In genomic region chr15:45670511-45670910, GRCh38 we compare ENCODE assay signal across 28 cellular contexts. TPM values are rescaled to one million over a fixed set of nuclear protein-coding genes. Genes with fewer than 3 reads are reported as not detected.
DNase-seq lines count a peak whose midpoint lies in the region; ATAC-seq and TF ChIP-seq lines count a peak whose summit lies in the region.
"Had no signal": no experiment of that assay in that cellular context is flagged by ENCODE, and none has a peak within 500 bp of the region (broad histone marks: within the 10 kb centered on the region; RNA-seq: fewer than 3 reads in every experiment).

No MANE protein-coding gene starts in this region.

- H3K9ac ChIP-seq in adipocyte (ENCODE audit: low read length) (peak overlapping the region; percentile 49), smooth muscle cell (ENCODE audit: low read depth) (no peak overlapping the region)

- DNase-seq in GM03348 (ENCODE audit: low spot score) (peak; percentile 22), adipocyte (ENCODE audit: low read depth) (peak; percentile 37), fibroblast of the aortic adventitia (ENCODE audit: low read depth) (peak; percentile 2), smooth muscle cell (lab: John Stamatoyannopoulos, UW; ENCODE audit: unreplicated experiment) (no peak), heart right ventricle (no peak), NCI-H1436 treated with DMSO at 0.1 percent for 48 hours (lab: John Stamatoyannopoulos, UW) (no peak)
- DNase-seq in activated naive CD4-positive, alpha-beta T cell treated with Interleukin-2 at 50 U/mL for 16 hours = no peak
- DNase-seq: activated B cell treated with CpG ODN at 0.5 μM for 24 hours; activated naive CD8-positive, alpha-beta T cell treated with anti-CD3 and anti-CD28 coated beads, Interleukin-2, amount 10 ng/mL, durations not matched to agents 7 days and 5 days; CD4-positive, CD25-positive, alpha-beta regulatory T cell; DMS 273 treated with DMSO at 0.1 percent for 48 hours; foreskin keratinocyte; GOT3; KG1; left colon; naive B cell; NCI-H1417 treated with DMSO at 0.1 percent for 48 hours; NCI-H2107; NCI-H748 treated with DMSO at 0.1 percent for 48 hours; occipital lobe; retina; RPMI8226; stimulated activated CD4-positive, alpha-beta T cell treated with anti-CD3 and anti-CD28 coated beads, Interleukin-1b, Interleukin-23, amount 100 ng/mL, for 48 hours; stimulated activated CD8-positive, alpha-beta memory T cell treated with anti-CD3 and anti-CD28 coated beads, Interleukin-4, amount 100 ng/mL, for 48 hours; T-cell had no signal

- no peaks in the 10 kb centered on the region for H3F3A ChIP-seq in smooth muscle cell (ENCODE audit: low read depth)

- no peaks in the 10 kb centered on the region for H3K79me2 ChIP-seq in smooth muscle cell (ENCODE audit: low read depth)

- TF ChIP-seq CTCF in fibroblast of the aortic adventitia (IDR thresholded peaks at IDR 0.05; ENCODE audit: insufficient read depth, low read length) (no peak), smooth muscle cell (IDR thresholded peaks at IDR 0.05; ENCODE audit: borderline replicate concordance, insufficient read depth, poor library complexity, severe bottlenecking) (no peak), heart right ventricle (IDR thresholded peaks at IDR 0.05) (no peak)

- H4K20me1 ChIP-seq in smooth muscle cell (ENCODE audit: low read depth) = no peaks in the 10 kb centered on the region

- no peak overlapping the region for H2AFZ ChIP-seq in smooth muscle cell (ENCODE audit: low read depth)

- H3K27me3 ChIP-seq in adipocyte (replicated peaks; ENCODE audit: control insufficient read depth, insufficient read depth, low read length) = no peaks in the 10 kb centered on the region
- H3K27me3 ChIP-seq in smooth muscle cell (ENCODE audit: low read depth) = no peaks in the 10 kb centered on the region
- H3K27me3 ChIP-seq in heart right ventricle = no peaks in the 10 kb centered on the region
- H3K27me3 ChIP-seq: foreskin keratinocyte, SJSA1, tibial nerve had no signal

- H3K4me1 ChIP-seq in adipocyte (ENCODE audit: control insufficient read depth, insufficient read depth, low read length) (peaks cover 24% of the 10 kb centered on the region), smooth muscle cell (ENCODE audit: low read depth) (no peaks in the 10 kb centered on the region), heart right ventricle (no peaks in the 10 kb centered on the region)
- H3K4me1 ChIP-seq: foreskin keratinocyte, SJSA1, tibial nerve had no signal

- H3K4me3 ChIP-seq in adipocyte (ENCODE audit: low read length) (peak overlapping the region; percentile 40), fibroblast of the aortic adventitia (ENCODE audit: low read depth, low read length) (no peak overlapping the region), smooth muscle cell (no peak overlapping the region), heart right ventricle (no peak overlapping the region)
- H3K4me3 ChIP-seq: SJSA1, skin epidermis, tibial nerve had no signal

- intact Hi-C loops in heart right ventricle (cut with DNase I) = no loop called here

- ATAC-seq in heart right ventricle = no peak
- ATAC-seq: foreskin keratinocyte, left colon, T-cell had no signal

- H3K9me3 ChIP-seq in adipocyte (ENCODE audit: control insufficient read depth, low read length) (no peaks in the 10 kb centered on the region), smooth muscle cell (replicated peaks; ENCODE audit: low read depth) (no peaks in the 10 kb centered on the region), heart right ventricle (no peaks in the 10 kb centered on the region)
- H3K9me3 ChIP-seq: SJSA1, tibial nerve had no signal

- whole genome bisulfite sequencing in smooth muscle cell (ENCODE audit: low lambda C conversion rate) = 92% methylated on average over 4 of the region's 4 CpGs
- 73% methylated on average over 4 of the region's 4 CpGs for WGBS in heart right ventricle, 2 donors

- H3K27ac ChIP-seq in smooth muscle cell (ENCODE audit: low read depth) (peak overlapping the region; percentile 41), heart right ventricle (no peak overlapping the region)
- H3K27ac ChIP-seq: foreskin keratinocyte, SJSA1, tibial nerve had no signal

- peaks cover 49% of the 10 kb centered on the region for H3K36me3 ChIP-seq in adipocyte (ENCODE audit: control insufficient read depth, insufficient read depth, low read length, severe bottlenecking)
- H3K36me3 ChIP-seq in smooth muscle cell (ENCODE audit: low read depth) = no peaks in the 10 kb centered on the region
- H3K36me3 ChIP-seq in heart right ventricle = peaks cover 0 to 89% (median 17%) of the 10 kb centered on the region in 9 donors
- H3K36me3 ChIP-seq: SJSA1 had no signal

- no peak overlapping the region for H3K4me2 ChIP-seq in smooth muscle cell

RNA-seq across cellular contexts. Expression of gene SQOR, which starts 35.7 kb away (rescaled TPM):
- 79.5 and 101 TPM in 2 replicates for total RNA-seq in fibroblast of the aortic adventitia (ENCODE audit: low replicate concordance)
- 9.9 and 10.9 TPM in 2 replicates for total RNA-seq in smooth muscle cell
- polyA plus RNA-seq in smooth muscle cell = 9.4 and 14.0 TPM in 2 replicates
- 10 to 100 TPM; 13.9 to 41.8 (median 17.5) TPM for total RNA-seq in heart right ventricle
- polyA plus RNA-seq in heart right ventricle = 10 to 100 TPM; 10.3 to 12.7 TPM

Comparison
In these comparisons a context has a peak if more than half of its experiments do, and no peak if none do; other contexts are left out.
1. DNase-seq: peak in GM03348 (single experiment), adipocyte (single experiment) and fibroblast of the aortic adventitia (single experiment); none in smooth muscle cell (single experiment), heart right ventricle (0 of 2), NCI-H1436 treated with DMSO at 0.1 percent for 48 hours (single experiment) and activated naive CD4-positive, alpha-beta T cell treated with Interleukin-2 at 50 U/mL for 16 hours (single experiment).